8 cellular contexts compared by ENCODE assay signal in genomic region chr9:14322211-14323082, GRCh38. TPM values are rescaled to one million over a fixed set of nuclear protein-coding genes. Genes with fewer than 3 reads are reported as not detected.
A peak's percentile ranks its signal among the peaks of the same experiment; 100 is the strongest.
DNase-seq lines count a peak whose midpoint lies in the region; ATAC-seq, FAIRE-seq and TF ChIP-seq lines count a peak whose summit lies in the region.

No MANE protein-coding gene starts in this region.

- DNase-seq in GM13976 (ENCODE audit: low spot score) (peak; percentile 90), NCI-H1048 (lab: John Stamatoyannopoulos, UW) (peak; percentile 78), T-helper 17 cell (peak; percentile 37 to 57 (median 52)), astrocyte (ENCODE audit: low read depth) (peak; percentile 82), hippocampal formation (lab: John Stamatoyannopoulos, UW) (peak; percentile 86 to 87), retinal pigment epithelial cell (ENCODE audit: low read depth) (peak; percentile 66), KG1 (lab: John Stamatoyannopoulos, UW) (no peak)

- peak overlapping the region; percentile 85 for H3K9ac ChIP-seq in astrocyte (ENCODE audit: low read length)

- H3K4me3 Mint-ChIP-seq in T-helper 17 cell (peak overlapping the region; percentile 94), astrocyte (ENCODE audit: unreplicated experiment) (peak overlapping the region; percentile 92)

- in situ Hi-C loops in GM13976 (cut with MboI; ENCODE audit: low sequenced_read_pairs, unreplicated experiment) = no loop called here

- no peaks in the 10 kb centered on the region for H3K9me3 Mint-ChIP-seq in astrocyte (ENCODE audit: unreplicated experiment)

- no peak for TF ChIP-seq CTCF in GM13976 (IDR thresholded peaks at IDR 0.05; ENCODE audit: borderline replicate concordance, control extremely low read depth, extremely low read depth, insufficient read depth, missing control alignments)
- TF ChIP-seq CTCF in astrocyte (IDR thresholded peaks at IDR 0.05; ENCODE audit: insufficient read depth, low read depth, low read length) = no peak
- TF ChIP-seq CTCF in retinal pigment epithelial cell (conservative IDR thresholded peaks at IDR 0.05; ENCODE audit: low read depth, low read length) = peak; percentile 36

- H3K9me3 ChIP-seq in T-helper 17 cell (ENCODE audit: control insufficient read depth, low read length, poor library complexity, severe bottlenecking) = no peaks in the 10 kb centered on the region
- H3K9me3 ChIP-seq in astrocyte (ENCODE audit: insufficient read depth, low read depth, low read length) = no peaks in the 10 kb centered on the region

- H3K27ac ChIP-seq in astrocyte (ENCODE audit: low read depth, low read length) = peak overlapping the region; percentile 76

- H3K36me3 Mint-ChIP-seq in T-helper 17 cell (ENCODE audit: low read depth) (peaks cover 4% of the 10 kb centered on the region), astrocyte (ENCODE audit: low read depth, unreplicated experiment) (no peaks in the 10 kb centered on the region)

- H3K36me3 ChIP-seq in astrocyte (ENCODE audit: insufficient read depth, low read length) = no peaks in the 10 kb centered on the region

- no peak overlapping the region for H3K27ac Mint-ChIP-seq in T-helper 17 cell
- H3K27ac Mint-ChIP-seq in astrocyte (ENCODE audit: unreplicated experiment) = peak overlapping the region; percentile 89

- peaks cover 19% of the 10 kb centered on the region for H3K27me3 Mint-ChIP-seq in T-helper 17 cell
- H3K27me3 Mint-ChIP-seq in astrocyte (ENCODE audit: low read depth, unreplicated experiment) = peaks cover 2% of the 10 kb centered on the region

- H3K27me3 ChIP-seq in astrocyte (ENCODE audit: insufficient read depth, low read length) = no peaks in the 10 kb centered on the region

- no peaks in the 10 kb centered on the region for H4K20me1 ChIP-seq in astrocyte (ENCODE audit: insufficient read depth, low read length)

- H3K79me2 ChIP-seq in astrocyte (ENCODE audit: insufficient read depth, low read length) = peaks cover 12% of the 10 kb centered on the region

- H3K4me3 ChIP-seq in astrocyte (ENCODE audit: insufficient read depth, low read depth, low read length) (peak overlapping the region; percentile 72), retinal pigment epithelial cell (ENCODE audit: low read length) (peak overlapping the region; percentile 68)

- H3K4me2 ChIP-seq in astrocyte (ENCODE audit: low read length) = peak overlapping the region; percentile 89

- H3K4me1 Mint-ChIP-seq in T-helper 17 cell = peaks cover 18% of the 10 kb centered on the region
- H3K4me1 Mint-ChIP-seq in astrocyte (ENCODE audit: low read depth, unreplicated experiment) = peaks cover 38% of the 10 kb centered on the region

- no peak for FAIRE-seq in astrocyte (lab: Jason Lieb, UNC)

- peak overlapping the region; percentile 74 for H2AFZ ChIP-seq in astrocyte (ENCODE audit: low read depth, low read length)

- ATAC-seq in HG02588 (IDR thresholded peaks at IDR 0.05; ENCODE audit: unreplicated experiment) = peak; percentile 92
- ATAC-seq in T-helper 17 cell = peak; percentile 91

- H3K4me1 ChIP-seq in astrocyte (ENCODE audit: insufficient read depth, low read length) = peaks cover 20% of the 10 kb centered on the region

RNA-seq across cellular contexts. Expression of gene NFIB, which starts 8.5 kb away (rescaled TPM):
- total RNA-seq in T-helper 17 cell (under 1 TPM; 0.12 to 0.76 TPM), astrocyte (8.8 and 9.4 TPM in 2 replicates)
